ENCODE assay signal across 29 cellular contexts in genomic region chr3:38837358-38837757, GRCh38. TPM values are rescaled to one million over a fixed set of nuclear protein-coding genes. Genes with fewer than 3 reads are reported as not detected.
"Had no signal": no experiment of that assay in that cellular context is flagged by ENCODE, and none has a peak within 500 bp of the region (broad histone marks: within the 10 kb centered on the region; RNA-seq: fewer than 3 reads in every experiment).

No MANE protein-coding gene starts in this region.

- H3K79me2 ChIP-seq: parathyroid adenoma had no signal

- H3K4me1 ChIP-seq: parathyroid adenoma, right lobe of liver had no signal

- H3K27ac ChIP-seq: cardiac muscle cell, epithelial cell of prostate, heart right ventricle, parathyroid adenoma, right lobe of liver, skin epidermis, stomach, suprapubic skin, tibial nerve had no signal

- DNase-seq: activated B cell treated with CpG ODN at 0.5 μM for 24 hours; activated CD4-positive, alpha-beta memory T cell treated with anti-CD3 and anti-CD28 coated beads for 36 hours; activated CD4-positive, alpha-beta T cell treated with anti-CD3 and anti-CD28 coated beads for 36 hours; activated gamma-delta T cell; activated naive CD4-positive, alpha-beta T cell treated with anti-CD3 and anti-CD28 coated beads, Interleukin-2, amount 50 U/mL, for 16 hours; activated naive CD8-positive, alpha-beta T cell treated with anti-CD3 and anti-CD28 coated beads, Interleukin-2, amount 50 U/mL, for 24 hours; cortex of kidney; endodermal cell; heart right ventricle; immature natural killer cell; kidney glomerular epithelial cell; left ventricle myocardium superior; mammary epithelial cell; nephron progenitor cell; nucleus accumbens; right lobe of liver; stimulated activated CD4-positive, alpha-beta T cell treated with anti-CD3 and anti-CD28 coated beads, Interleukin-2, amount 100 ng/mL, for 24 hours; stomach; T-helper 9 cell had no signal

- H2AFZ ChIP-seq: parathyroid adenoma had no signal

- H3K9ac ChIP-seq: parathyroid adenoma had no signal

- H3K36me3 ChIP-seq: cardiac muscle cell, heart right ventricle, right lobe of liver, stomach, suprapubic skin, tibial nerve had no signal

- ATAC-seq: activated CD4-positive, alpha-beta T cell treated with anti-CD3 and anti-CD28 coated beads for 36 hours; activated naive CD8-positive, alpha-beta T cell treated with anti-CD3 and anti-CD28 coated beads, Interleukin-2, amount 50 U/mL, for 24 hours; heart right ventricle; left ventricle myocardium superior; right lobe of liver had no signal

- H3K9me3 ChIP-seq: heart right ventricle, right lobe of liver, stomach, suprapubic skin, tibial nerve had no signal

- H3K4me3 ChIP-seq: cardiac muscle cell, heart right ventricle, right lobe of liver, skin epidermis, stomach, suprapubic skin, tibial nerve had no signal

- H3K27me3 ChIP-seq: right lobe of liver, tibial nerve had no signal

RNA-seq across cellular contexts. Expression of gene SCN10A, which starts 21.3 kb away (rescaled TPM):
- total RNA-seq: activated B cell treated with CpG ODN at 0.5 μM for 24 hours; activated CD4-positive, alpha-beta memory T cell treated with anti-CD3 and anti-CD28 coated beads for 36 hours; activated CD4-positive, alpha-beta T cell treated with anti-CD3 and anti-CD28 coated beads for 36 hours; cardiac muscle cell; cerebellum; endodermal cell; fibroblast of villous mesenchyme; mammary epithelial cell; right lobe of liver; stomach; suprapubic skin; T-helper 1 cell treated with Interleukin-12 subunit alpha and Interleukin-12 subunit beta and Interleukin-4 antibody, amounts not matched to agents 30 ng/mL and 1 ng/mL, for 36 hours; tibial nerve; urinary bladder had no signal
- polyA plus RNA-seq: cardiac muscle cell, immature natural killer cell, mammary epithelial cell, stomach, urinary bladder had no signal
